15 cellular contexts compared by ENCODE assay signal in the genomic region with DNA sequence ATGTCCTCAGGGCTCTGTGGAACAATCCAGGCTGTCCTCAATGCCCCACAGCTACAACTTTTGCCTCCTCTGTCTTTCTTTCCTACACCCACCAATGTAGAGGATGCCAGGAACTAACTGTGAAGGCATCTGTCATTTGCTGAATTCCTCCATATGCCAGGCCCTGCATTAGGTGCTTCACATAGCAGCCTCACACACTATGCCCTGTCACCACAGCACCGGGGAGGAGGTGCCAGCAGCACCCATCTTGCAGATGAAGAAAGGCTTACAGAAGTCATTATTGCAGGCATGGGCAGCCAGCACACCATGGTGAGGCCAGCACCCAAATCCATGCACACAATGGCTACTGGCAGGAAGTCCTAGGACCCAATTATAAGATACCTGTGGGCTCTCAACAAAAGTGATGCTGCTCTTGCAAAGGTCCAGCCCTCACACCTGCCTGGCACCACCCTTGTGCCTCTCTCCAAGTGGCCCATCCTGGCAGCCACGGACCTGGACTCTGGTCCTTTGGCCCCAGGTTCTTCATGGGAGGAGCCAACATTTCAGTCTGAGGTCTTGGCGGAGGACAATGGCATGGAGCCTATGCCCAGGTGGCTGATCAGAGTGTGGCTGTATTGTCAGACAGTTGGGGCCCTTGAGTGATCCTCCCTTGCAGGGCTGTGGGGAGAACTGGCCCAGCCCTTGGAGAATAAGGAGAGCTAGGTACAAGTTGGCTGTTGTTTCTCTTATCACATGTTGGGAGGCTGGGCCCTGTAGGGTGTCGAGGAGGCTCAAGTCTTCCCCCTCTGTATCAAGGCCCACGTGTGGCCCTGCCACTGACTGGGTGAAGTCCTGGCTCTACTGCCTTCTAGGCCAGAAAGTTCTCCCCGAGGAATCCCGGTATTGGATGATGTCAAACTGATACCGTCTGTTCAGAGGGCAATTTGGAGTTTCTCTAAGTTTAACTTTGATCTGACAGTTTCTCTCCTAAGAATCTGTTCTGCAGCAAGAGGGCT. TPM values are rescaled to one million over a fixed set of nuclear protein-coding genes. Genes with fewer than 3 reads are reported as not detected.
"Had no signal": no experiment of that assay in that cellular context is flagged by ENCODE, and none has a peak within 500 bp of the region (broad histone marks: within the 10 kb centered on the region; RNA-seq: fewer than 3 reads in every experiment).

No MANE protein-coding gene starts in this region.

- H3K4me3 Mint-ChIP-seq: activated CD4-positive, alpha-beta T cell treated with anti-CD3 and anti-CD28 coated beads, Interleukin-2, amount 10 ng/mL, durations not matched to agents 7 days and 5 days; activated naive CD8-positive, alpha-beta T cell treated with anti-CD3 and anti-CD28 coated beads for 36 hours; memory B cell; neural progenitor cell had no signal

- DNase-seq: activated CD4-positive, alpha-beta T cell treated with anti-CD3 and anti-CD28 coated beads, Interleukin-2, amount 10 ng/mL, durations not matched to agents 7 days and 5 days; activated CD8-positive, alpha-beta memory T cell treated with anti-CD3 and anti-CD28 coated beads for 24 hours; activated naive CD8-positive, alpha-beta T cell treated with anti-CD3 and anti-CD28 coated beads for 36 hours; foreskin keratinocyte; left lung; stimulated activated CD4-positive, alpha-beta T cell treated with anti-CD3 and anti-CD28 coated beads, Interleukin-2, amount 100 ng/mL, for 24 hours; stimulated activated naive CD4-positive, alpha-beta T cell; T1000; transverse colon had no signal

- H3K36me3 Mint-ChIP-seq: activated naive CD8-positive, alpha-beta T cell treated with anti-CD3 and anti-CD28 coated beads for 36 hours; memory B cell; neural progenitor cell had no signal

- H3K27me3 Mint-ChIP-seq: activated CD4-positive, alpha-beta T cell treated with anti-CD3 and anti-CD28 coated beads, Interleukin-2, amount 10 ng/mL, durations not matched to agents 7 days and 5 days; activated naive CD8-positive, alpha-beta T cell treated with anti-CD3 and anti-CD28 coated beads for 36 hours; progenitor cell of endocrine pancreas had no signal

- H3K9me3 Mint-ChIP-seq: activated CD4-positive, alpha-beta T cell treated with anti-CD3 and anti-CD28 coated beads, Interleukin-2, amount 10 ng/mL, durations not matched to agents 7 days and 5 days; activated naive CD8-positive, alpha-beta T cell treated with anti-CD3 and anti-CD28 coated beads for 36 hours; memory B cell; neural progenitor cell had no signal

- H3K4me1 Mint-ChIP-seq: activated CD4-positive, alpha-beta T cell treated with anti-CD3 and anti-CD28 coated beads, Interleukin-2, amount 10 ng/mL, durations not matched to agents 7 days and 5 days; activated naive CD8-positive, alpha-beta T cell treated with anti-CD3 and anti-CD28 coated beads for 36 hours; memory B cell had no signal

- H3K27ac Mint-ChIP-seq: activated CD4-positive, alpha-beta T cell treated with anti-CD3 and anti-CD28 coated beads, Interleukin-2, amount 10 ng/mL, durations not matched to agents 7 days and 5 days; activated naive CD8-positive, alpha-beta T cell treated with anti-CD3 and anti-CD28 coated beads for 36 hours; memory B cell; neural progenitor cell; progenitor cell of endocrine pancreas had no signal

- ATAC-seq: foreskin keratinocyte, left lung, right cardiac atrium had no signal

RNA-seq across cellular contexts. Expression of a gene that starts 14.4 kb away (rescaled TPM):
- total RNA-seq: activated CD4-positive, alpha-beta T cell treated with anti-CD3 and anti-CD28 coated beads, Interleukin-2, amount 10 ng/mL, durations not matched to agents 7 days and 5 days; activated naive CD8-positive, alpha-beta T cell treated with anti-CD3 and anti-CD28 coated beads for 36 hours; endothelial cell of umbilical vein; foreskin keratinocyte; SK-MEL-5; transverse colon had no signal

RNA-seq across cellular contexts. Expression of a gene that starts 33.8 kb away (rescaled TPM):
- total RNA-seq: activated CD4-positive, alpha-beta T cell treated with anti-CD3 and anti-CD28 coated beads, Interleukin-2, amount 10 ng/mL, durations not matched to agents 7 days and 5 days; SK-MEL-5 had no signal

RNA-seq across cellular contexts. Expression of a gene that starts 51.3 kb away (rescaled TPM):
- total RNA-seq: SK-MEL-5 had no signal
